19 cellular contexts compared by ENCODE assay signal in genomic region chr17:74803971-74804370, GRCh38. TPM values are rescaled to one million over a fixed set of nuclear protein-coding genes. Genes with fewer than 3 reads are reported as not detected.
DNase-seq lines count a peak whose midpoint lies in the region; ATAC-seq and TF ChIP-seq lines count a peak whose summit lies in the region.
"Had no signal": no experiment of that assay in that cellular context is flagged by ENCODE, and none has a peak within 500 bp of the region (broad histone marks: within the 10 kb centered on the region; RNA-seq: fewer than 3 reads in every experiment).

No MANE protein-coding gene starts in this region.

- DNase-seq in DMS79 treated with DMSO at 0.1 percent for 48 hours (lab: John Stamatoyannopoulos, UW) (peak; percentile 6), DMS79 (lab: John Stamatoyannopoulos, UW) (no peak), NCI-H69 (lab: John Stamatoyannopoulos, UW) (peak; percentile 78), CD1c-positive myeloid dendritic cell (ENCODE audit: extremely low spot score) (no peak), chondrocyte (ENCODE audit: low spot score) (no peak)
- DNase-seq: 8988T; ACHN; CD4-positive, CD25-positive, alpha-beta regulatory T cell; DMS53; NCI-H1092; NCI-H1436; NCI-H1930; NCI-H2107; NCI-H526; OCI-M1; SIG-M5 had no signal

- no peaks in the 10 kb centered on the region for H3K9me3 Mint-ChIP-seq in brain
- H3K9me3 Mint-ChIP-seq in chondrocyte (ENCODE audit: low read depth) = no peaks in the 10 kb centered on the region
- H3K9me3 Mint-ChIP-seq: CD4-positive, CD25-positive, alpha-beta regulatory T cell had no signal

- peaks cover 38% of the 10 kb centered on the region for H3K4me1 Mint-ChIP-seq in brain
- no peaks in the 10 kb centered on the region for H3K4me1 Mint-ChIP-seq in chondrocyte (ENCODE audit: low read depth)

- H3K36me3 Mint-ChIP-seq in brain (peaks cover 13% of the 10 kb centered on the region), chondrocyte (ENCODE audit: low read depth) (peaks cover 26% of the 10 kb centered on the region)

- ATAC-seq in HG02798 (IDR thresholded peaks at IDR 0.05; ENCODE audit: poor library complexity, unreplicated experiment) = no peak
- ATAC-seq: HCT116 had no signal

- H3K27me3 Mint-ChIP-seq in brain = peaks cover 3% of the 10 kb centered on the region
- H3K27me3 Mint-ChIP-seq in chondrocyte (ENCODE audit: low read depth) = no peaks in the 10 kb centered on the region
- H3K27me3 Mint-ChIP-seq: CD4-positive, CD25-positive, alpha-beta regulatory T cell had no signal

- H3K4me3 Mint-ChIP-seq in brain (no peak overlapping the region), chondrocyte (ENCODE audit: unreplicated experiment) (no peak overlapping the region)
- H3K4me3 Mint-ChIP-seq: CD4-positive, CD25-positive, alpha-beta regulatory T cell had no signal

- H3K27ac Mint-ChIP-seq in brain = peak overlapping the region in 4 of 5 experiments; percentile 0 to 56 (median 36)
- H3K27ac Mint-ChIP-seq in chondrocyte (ENCODE audit: unreplicated experiment) = no peak overlapping the region
- H3K27ac Mint-ChIP-seq: CD4-positive, CD25-positive, alpha-beta regulatory T cell had no signal

- TF ChIP-seq CTCF in brain (conservative IDR thresholded peaks at IDR 0.05) (no peak), chondrocyte (IDR thresholded peaks at IDR 0.05) (no peak)

RNA-seq across cellular contexts. Expression of gene NAT9, which starts 27.8 kb away (rescaled TPM):
- 24.8 TPM for polyA plus RNA-seq in brain (ENCODE audit: insufficient read depth, low read depth, low replicate concordance)
- 46.8 to 48.9 TPM (median 47.4 TPM) in 3 replicates for total RNA-seq in chondrocyte

RNA-seq across cellular contexts. Expression of gene NHERF1, which starts 55.5 kb away (rescaled TPM):
- 95.8 TPM for polyA plus RNA-seq in brain (ENCODE audit: insufficient read depth, low read depth, low replicate concordance)
- 98.7 to 108 TPM (median 98.7 TPM) in 3 replicates for total RNA-seq in chondrocyte

RNA-seq across cellular contexts. Expression of gene GRIN2C, which starts 55.7 kb away (rescaled TPM):
- polyA plus RNA-seq in brain (ENCODE audit: insufficient read depth, low read depth, low replicate concordance) = 10.0 TPM
- total RNA-seq in chondrocyte = 0.07 to 0.28 TPM in 2 of 3 replicates, not detected in the other
- total RNA-seq: CD4-positive, CD25-positive, alpha-beta regulatory T cell had no signal
- polyA plus RNA-seq: CD4-positive, CD25-positive, alpha-beta regulatory T cell had no signal

Comparison
In these comparisons a context has a peak if more than half of its experiments do, and no peak if none do; other contexts are left out.
1. DNase-seq: peak in DMS79 treated with DMSO at 0.1 percent for 48 hours (single experiment) and NCI-H69 (single experiment); none in DMS79 (single experiment), CD1c-positive myeloid dendritic cell (single experiment) and chondrocyte (single experiment).